In the genomic region with DNA sequence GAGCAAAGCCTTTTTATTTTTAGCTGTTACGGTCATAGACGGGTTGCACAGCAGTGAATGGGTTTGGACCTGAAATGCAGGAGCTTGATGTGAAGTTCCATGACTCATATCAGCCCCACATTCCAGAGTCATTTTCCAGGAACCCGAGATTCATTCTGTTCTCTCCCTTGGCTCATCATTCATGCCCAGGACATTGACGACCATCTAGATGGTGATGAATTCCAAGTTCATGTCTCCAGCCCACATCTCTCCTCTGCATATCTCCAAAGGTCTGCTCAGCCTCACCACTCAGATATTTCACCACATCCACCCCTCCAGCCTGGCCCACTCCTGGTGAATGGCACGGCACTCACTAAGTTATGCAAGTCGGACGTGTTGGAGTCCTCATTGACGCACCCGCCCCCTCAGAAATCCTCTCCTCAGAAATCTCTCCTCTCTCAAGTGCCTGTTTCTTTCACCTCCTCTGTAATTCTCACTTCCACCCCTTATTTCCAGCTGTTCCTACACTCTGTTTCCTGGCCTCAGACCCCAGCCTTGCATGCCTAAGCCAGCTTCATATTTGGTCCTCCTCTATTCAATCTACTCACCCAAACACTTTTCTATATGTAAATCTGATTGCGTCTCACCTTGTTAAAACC, we compare ENCODE assay signal across 1 cellular context.
TF ChIP-seq lines count a peak whose summit lies in the region.

No MANE protein-coding gene starts in this region.

TF ChIP-seq in IMR-90, 13 proteins besides CTCF, POLR2A, EP300 and RAD21:
- TF ChIP-seq FOS (IDR thresholded peaks at IDR 0.05; ENCODE audit: low read depth, low read length) (peak; percentile 45; the same call in 1 of the 2 replicates), MXI1 (IDR thresholded peaks at IDR 0.05; ENCODE audit: borderline replicate concordance, low read depth, low read length) (0 out of 2 replicates have a peak, but pooled peaks have one; percentile 10), CEBPB (IDR thresholded peaks at IDR 0.05; ENCODE audit: low read depth, low read length) (peak; percentile 57; the same call in 1 of the 2 replicates), SMC3 (IDR thresholded peaks at IDR 0.05; ENCODE audit: low read depth, low read length) (no peak; the same call in 1 of the 2 replicates), MAZ (IDR thresholded peaks at IDR 0.05; ENCODE audit: borderline replicate concordance, low read depth, low read length) (peak; percentile 52)
TF ChIP-seq in IMR-90: peak in this region for 4.
